7 cellular contexts compared by ENCODE assay signal in the genomic region with DNA sequence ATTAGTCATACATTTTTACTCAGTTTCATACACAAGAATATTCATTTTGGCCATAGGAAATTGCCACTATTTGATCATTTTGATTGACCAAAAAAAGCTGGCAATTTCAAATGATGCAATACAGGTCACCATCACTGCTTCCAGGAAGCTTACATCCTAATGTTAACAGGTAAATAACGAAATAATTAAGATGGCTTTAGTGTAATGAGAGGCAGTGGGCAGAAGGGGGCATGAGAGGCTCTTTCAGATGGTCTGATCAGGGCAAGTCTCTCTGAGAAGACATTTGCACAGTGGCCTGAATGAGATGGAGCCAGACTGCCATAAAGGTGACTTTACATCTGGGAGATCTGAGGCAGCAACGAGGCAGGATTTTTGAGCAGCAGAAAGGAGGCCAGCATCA.
DNase-seq lines count a peak whose midpoint lies in the region; ATAC-seq and TF ChIP-seq lines count a peak whose summit lies in the region.

No MANE protein-coding gene starts in this region.

- no peak overlapping the region for H3K4me3 ChIP-seq in GM12865 (ENCODE audit: low read depth, low read length)
- no peak overlapping the region for H3K4me3 ChIP-seq in NT2/D1 (ENCODE audit: insufficient read length, low read depth)
- H3K4me3 ChIP-seq in adipocyte (ENCODE audit: low read length), result no peak overlapping the region

- peak; percentile 57 for TF ChIP-seq CTCF in GM12865 (IDR thresholded peaks at IDR 0.05; ENCODE audit: insufficient read depth, low read depth, low read length, missing control alignments)

- H3K27me3 ChIP-seq in NT2/D1 (ENCODE audit: insufficient read depth, insufficient read length) (no peaks in the 10 kb centered on the region), adipocyte (replicated peaks; ENCODE audit: control insufficient read depth, insufficient read depth, low read length) (no peaks in the 10 kb centered on the region)

- H3K9ac ChIP-seq in NT2/D1 (ENCODE audit: insufficient read length, low read depth) (no peak overlapping the region), adipocyte (ENCODE audit: low read length) (no peak overlapping the region)

- no peaks in the 10 kb centered on the region for H3K9me3 ChIP-seq in NT2/D1 (ENCODE audit: insufficient read depth, low read length)
- H3K9me3 ChIP-seq in adipocyte (ENCODE audit: control insufficient read depth, low read length), result no peaks in the 10 kb centered on the region

- H3K4me1 ChIP-seq in NT2/D1 (ENCODE audit: insufficient read depth, insufficient read length) (no peaks in the 10 kb centered on the region), adipocyte (ENCODE audit: control insufficient read depth, insufficient read depth, low read length) (no peaks in the 10 kb centered on the region)

- peak; percentile 71 for ATAC-seq in GM21528 (IDR thresholded peaks at IDR 0.05; ENCODE audit: low FRiP score, unreplicated experiment)
- peak; percentile 67 for ATAC-seq in HG03571 (IDR thresholded peaks at IDR 0.05; ENCODE audit: unreplicated experiment)

- DNase-seq in GM12865 (ENCODE audit: low read depth), result peak; percentile 64
- DNase-seq in NT2/D1 (ENCODE audit: low read depth, low spot score), result peak; percentile 61
- DNase-seq in adipocyte (ENCODE audit: low read depth), result peak; percentile 67
- peak; percentile 36 for DNase-seq in iPS DF 4.7 (ENCODE audit: extremely low read depth, low spot score)
- peak; percentile 1 to 7 for DNase-seq in stimulated activated CD4-positive, alpha-beta T cell treated with anti-CD3 and anti-CD28 coated beads, Interleukin-4, amount 100 ng/mL, for 4 hours

- H3K36me3 ChIP-seq in NT2/D1 (ENCODE audit: insufficient read depth, insufficient read length, low read length) (no peaks in the 10 kb centered on the region), adipocyte (ENCODE audit: control insufficient read depth, insufficient read depth, low read length, severe bottlenecking) (no peaks in the 10 kb centered on the region)

Comparison
In these comparisons a context has a peak if more than half of its experiments do, and no peak if none do; other contexts are left out.
1. DNase-seq: peak in every context shown above with its lines; median percentile 67 in adipocyte; 64 in GM12865; 61 in NT2/D1; 36 in iPS DF 4.7; 4 in stimulated activated CD4-positive, alpha-beta T cell treated with anti-CD3 and anti-CD28 coated beads, Interleukin-4, amount 100 ng/mL, for 4 hours.